6 cellular contexts compared by ENCODE assay signal in the genomic region with DNA sequence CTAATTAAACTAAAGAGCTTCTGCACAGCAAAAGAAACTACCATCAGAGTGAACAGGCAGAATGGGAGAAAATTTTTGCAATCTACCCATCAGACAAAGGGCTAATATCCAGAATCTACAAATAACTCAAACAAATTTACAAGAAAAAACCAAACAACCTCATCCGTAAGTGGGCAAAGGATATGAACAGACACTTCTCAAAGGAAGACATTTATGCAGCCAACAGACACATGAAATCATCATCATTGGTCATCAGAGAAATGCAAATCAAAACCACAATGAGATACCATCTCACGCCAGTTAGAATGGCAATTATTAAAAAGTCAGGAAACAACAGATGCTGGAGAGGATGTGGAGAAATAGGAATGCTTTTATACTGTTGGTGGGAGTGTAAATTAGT. TPM values are rescaled to one million over a fixed set of nuclear protein-coding genes. Genes with fewer than 3 reads are reported as not detected.
"Had no signal": no experiment of that assay in that cellular context is flagged by ENCODE, and none has a peak within 500 bp of the region (broad histone marks: within the 10 kb centered on the region; RNA-seq: fewer than 3 reads in every experiment).

No MANE protein-coding gene starts in this region.

RNA-seq across cellular contexts. Expression of a gene that starts 49.7 kb away (rescaled TPM):
- total RNA-seq: GM23338, H1, H9, HepG2, HT1080 had no signal
- polyA plus RNA-seq: GM23338, H1, HepG2, IgD-negative memory B cell had no signal
